Comparison of ENCODE assay signal across 8 cellular contexts in the genomic region with DNA sequence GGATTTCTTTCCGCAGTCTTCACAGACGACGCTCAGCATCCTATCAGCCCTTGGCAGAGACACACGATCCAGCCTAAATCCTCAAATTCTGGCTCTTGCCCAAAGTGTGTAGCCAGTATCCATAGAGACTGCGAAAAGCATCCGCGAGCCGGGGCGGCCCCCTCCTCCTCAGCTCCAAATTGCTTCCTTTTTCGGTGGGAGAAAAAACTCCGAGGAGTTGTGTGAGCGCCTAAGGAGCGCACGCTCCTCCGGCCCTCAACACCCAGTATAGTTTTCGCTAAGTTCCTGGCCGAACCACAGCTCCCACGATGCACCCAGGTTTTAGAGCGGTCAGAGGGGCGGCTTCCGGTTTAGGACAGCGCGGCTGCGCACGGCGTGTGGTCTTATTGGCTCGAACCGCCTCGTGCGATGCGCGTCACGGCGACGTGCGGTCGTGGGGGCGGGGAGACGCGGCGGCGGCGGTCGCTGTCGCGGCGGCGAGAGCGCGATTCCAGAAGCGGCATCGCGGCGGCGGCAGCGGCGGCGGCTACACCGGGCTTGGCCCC. TPM values are rescaled to one million over a fixed set of nuclear protein-coding genes. Genes with fewer than 3 reads are reported as not detected.
DNase-seq lines count a peak whose midpoint lies in the region; ATAC-seq and TF ChIP-seq lines count a peak whose summit lies in the region.

TSS of gene ADIPOR2 (plus strand) at position 493 of the 545 bp plus-strand sequence. CDS start 63,274 bp downstream, outside the sequence.

- peak within 1 kb of the TSS; percentile 99 for H3K27ac Mint-ChIP-seq in HFFc6
- peak within 1 kb of the TSS; percentile 97 for H3K27ac Mint-ChIP-seq in activated naive CD4-positive, alpha-beta T cell treated with anti-CD3 and anti-CD28 coated beads for 36 hours

- TF ChIP-seq CTCF in HFFc6 (IDR thresholded peaks at IDR 0.05) = no peak
- TF ChIP-seq CTCF in NB4 (IDR thresholded peaks at IDR 0.05; ENCODE audit: low read depth, low read length) = no peak
- TF ChIP-seq CTCF in gastroesophageal sphincter (IDR thresholded peaks at IDR 0.05) = no peak
- TF ChIP-seq CTCF in neutrophil (IDR thresholded peaks at IDR 0.05) = peak; percentile 46
- TF ChIP-seq CTCF in subcutaneous adipose tissue (IDR thresholded peaks at IDR 0.05; ENCODE audit: low read depth) = no peak

- H3K27me3 ChIP-seq in gastroesophageal sphincter (no peaks in the 10 kb centered on the region), neutrophil (no peaks in the 10 kb centered on the region)

- peak within 1 kb of the TSS; percentile 79 for H3K4me3 ChIP-seq in NB4 (ENCODE audit: low read depth, low read length)
- peak within 1 kb of the TSS; percentile 54 to 98 for H3K4me3 ChIP-seq in gastroesophageal sphincter
- peak within 1 kb of the TSS; percentile 68 to 82 for H3K4me3 ChIP-seq in neutrophil (ENCODE audit: low read depth in 1 of 2, low read length in 1 of 2)

- H3K9me3 Mint-ChIP-seq in HFFc6 = no peaks in the 10 kb centered on the region
- H3K9me3 Mint-ChIP-seq in activated naive CD4-positive, alpha-beta T cell treated with anti-CD3 and anti-CD28 coated beads for 36 hours = no peaks in the 10 kb centered on the region

- intact Hi-C loops in activated naive CD4-positive, alpha-beta T cell treated with anti-CD3 and anti-CD28 coated beads for 36 hours (cut with micrococcal nuclease) = loop anchor here (1.0 to 10.0 kb wide), 4 partner anchors 16 to 1104 kb away; partner anchors contain the start of genes DCP1B and FKBP4

- WGBS in gastroesophageal sphincter (ENCODE audit: low coverage in 1 of 2), 2 donors = 0% methylated on average over 4 to 21 of the region's 59 CpGs

- peaks cover 4% of the 10 kb centered on the region; the same call in 1 of the 2 replicates for H3K36me3 Mint-ChIP-seq in HFFc6 (ENCODE audit: low read depth)
- peaks cover 1% of the 10 kb centered on the region for H3K36me3 Mint-ChIP-seq in activated naive CD4-positive, alpha-beta T cell treated with anti-CD3 and anti-CD28 coated beads for 36 hours (ENCODE audit: low read depth)

- peak within 1 kb of the TSS; percentile 97 for H3K4me3 Mint-ChIP-seq in HFFc6
- peak within 1 kb of the TSS; percentile 97 for H3K4me3 Mint-ChIP-seq in activated naive CD4-positive, alpha-beta T cell treated with anti-CD3 and anti-CD28 coated beads for 36 hours

- peaks cover 37% of the 10 kb centered on the region for H3K4me1 Mint-ChIP-seq in HFFc6 (ENCODE audit: low read depth)
- H3K4me1 Mint-ChIP-seq in activated naive CD4-positive, alpha-beta T cell treated with anti-CD3 and anti-CD28 coated beads for 36 hours (ENCODE audit: low read depth) = peaks cover 48% of the 10 kb centered on the region

- H3K27ac ChIP-seq in gastroesophageal sphincter = peak within 1 kb of the TSS; percentile 83 to 95 (median 94)
- peak within 1 kb of the TSS; percentile 91 for H3K27ac ChIP-seq in neutrophil

- H3K9me3 ChIP-seq in gastroesophageal sphincter (no peaks in the 10 kb centered on the region), neutrophil (no peaks in the 10 kb centered on the region)

- peak; percentile 73 for TF ChIP-seq POLR2A in NB4 (IDR thresholded peaks at IDR 0.05; ENCODE audit: extremely low read depth, insufficient read length)
- TF ChIP-seq POLR2A in gastroesophageal sphincter (IDR thresholded peaks at IDR 0.05) = peak; percentile 58 to 73

- TF ChIP-seq EP300 in gastroesophageal sphincter (IDR thresholded peaks at IDR 0.05) = no peak

- ATAC-seq in gastroesophageal sphincter = peak; percentile 99

- H3K4me1 ChIP-seq in gastroesophageal sphincter (peaks cover 0 to 46% (median 0%) of the 10 kb centered on the region in 3 donors), neutrophil (ENCODE audit: control insufficient read depth in 1 of 2, insufficient read depth in 1 of 2, low read depth in 1 of 2, low read length in 1 of 2) (peaks cover 34 to 37% of the 10 kb centered on the region in 2 experiments)

- CTCF ChIA-PET in activated naive CD4-positive, alpha-beta T cell treated with anti-CD3 and anti-CD28 coated beads for 36 hours (lab: Charles Lee) = interaction anchor here (1.0 to 3.2 kb wide), 2 partner anchors 101 to 249 kb away, joined by 3 to 18 read pairs; no protein-coding TSS in a partner anchor

- peaks cover 3% of the 10 kb centered on the region for H3K27me3 Mint-ChIP-seq in HFFc6 (ENCODE audit: insufficient read depth)
- no peaks in the 10 kb centered on the region for H3K27me3 Mint-ChIP-seq in activated naive CD4-positive, alpha-beta T cell treated with anti-CD3 and anti-CD28 coated beads for 36 hours (ENCODE audit: low read depth)

- DNase-seq in GM04504 (ENCODE audit: low read depth) = peak; percentile 92
- peak; percentile 93 for DNase-seq in HFFc6
- DNase-seq in NB4 (ENCODE audit: low read depth) = peak; percentile 99
- peak; percentile 98 for DNase-seq in SK-N-DZ (ENCODE audit: low spot score)
- DNase-seq in activated naive CD4-positive, alpha-beta T cell treated with anti-CD3 and anti-CD28 coated beads for 36 hours = peak; percentile 95

- H3K36me3 ChIP-seq in gastroesophageal sphincter (no peaks in the 10 kb centered on the region), neutrophil (no peaks in the 10 kb centered on the region)

RNA-seq across cellular contexts. Expression of gene ADIPOR2, which starts in this region (rescaled TPM):
- 10 to 100 TPM; 38.9 to 50.1 (median 44.9) TPM for total RNA-seq in HFFc6 (2021; fragmentation: NEBNext Ultra II Directional; extraction: Animal tissue kit (Norgen Biotek cat#: 25700))
- 38.2 and 38.4 TPM in 2 replicates for polyA plus RNA-seq in SK-N-DZ (2014; cell fraction: cytosol; rRNA removed)
- polyA plus RNA-seq in SK-N-DZ (2014; cell fraction: nucleus; rRNA removed) = 37.5 and 38.7 TPM in 2 replicates
- total RNA-seq in activated naive CD4-positive, alpha-beta T cell treated with anti-CD3 and anti-CD28 coated beads for 36 hours = 10 to 100 TPM; 31.1 to 34.8 TPM
- total RNA-seq in gastroesophageal sphincter (10 to 100 TPM; 26.6 to 37.9 (median 33.4) TPM), subcutaneous adipose tissue (100 to 1,000 TPM in 2 of 4 donors, 10 to 100 TPM in 2; 69.4 to 122 (median 108) TPM)

Comparison
In these comparisons a context has a peak if more than half of its experiments do, and no peak if none do; other contexts are left out.
1. Peak in every context shown above with its lines: DNase-seq, ATAC-seq, H3K4me3 ChIP-seq and H3K27ac ChIP-seq.